In genomic region chr6:8059129-8059528, GRCh38 we compare ENCODE assay signal across 1 cellular context.
TF ChIP-seq lines count a peak whose summit lies in the region.

No MANE protein-coding gene starts in this region.

TF ChIP-seq in WTC11, 78 proteins besides CTCF, POLR2A, EP300 and RAD21 (continued from another document):
- TF ChIP-seq RELA (CRISPR knock-in tag; IDR thresholded peaks at IDR 0.05; ENCODE audit: borderline replicate concordance) (no peak), PRRX2 (CRISPR knock-in tag; IDR thresholded peaks at IDR 0.05) (no peak), ZNF423 (CRISPR knock-in tag; IDR thresholded peaks at IDR 0.05) (no peak), ZNF532 (CRISPR knock-in tag; IDR thresholded peaks at IDR 0.05; ENCODE audit: borderline replicate concordance) (no peak), TEAD1 (CRISPR knock-in tag; IDR thresholded peaks at IDR 0.05) (no peak), ESRRA (CRISPR knock-in tag; IDR thresholded peaks at IDR 0.05; ENCODE audit: borderline replicate concordance) (no peak), ZNF425 (CRISPR knock-in tag; conservative IDR thresholded peaks at IDR 0.05) (no peak)
